Comparison of ENCODE assay signal across 17 cellular contexts in genomic region chr16:70473446-70474319, GRCh38. TPM values are rescaled to one million over a fixed set of nuclear protein-coding genes. Genes with fewer than 3 reads are reported as not detected.
DNase-seq lines count a peak whose midpoint lies in the region; ATAC-seq and TF ChIP-seq lines count a peak whose summit lies in the region.
"Had no signal": no experiment of that assay in that cellular context is flagged by ENCODE, and none has a peak within 500 bp of the region (broad histone marks: within the 10 kb centered on the region; RNA-seq: fewer than 3 reads in every experiment).

No MANE protein-coding gene starts in this region.

- TF ChIP-seq CTCF in GM12865 (IDR thresholded peaks at IDR 0.05; ENCODE audit: insufficient read depth, low read depth, low read length, missing control alignments) = peak; percentile 16
- peak; percentile 37; the same call in 1 of the 2 replicates for TF ChIP-seq CTCF in OCI-LY7 (conservative IDR thresholded peaks at IDR 0.05; ENCODE audit: low read length)
- TF ChIP-seq CTCF in epithelial cell of proximal tubule (conservative IDR thresholded peaks at IDR 0.05; ENCODE audit: low read depth, low read length) = peak; percentile 16
- no peak for TF ChIP-seq CTCF in stomach (IDR thresholded peaks at IDR 0.05)

- CTCF ChIA-PET in OCI-LY7 (lab: Charles Lee; ENCODE audit: unreplicated experiment) = no interaction called here

- POLR2A ChIA-PET in OCI-LY7 (lab: Charles Lee) = no interaction called here

- H3K79me2 ChIP-seq in OCI-LY7 (ENCODE audit: insufficient read depth, low read depth, low read length) = no peaks in the 10 kb centered on the region

- 88 to 96% (median 93%) methylated on average over 19 to 21 of the region's 21 CpGs for WGBS in stomach, 5 donors

- ATAC-seq in GM19035 (IDR thresholded peaks at IDR 0.05; ENCODE audit: unreplicated experiment) (no peak), HG02759 (IDR thresholded peaks at IDR 0.05; ENCODE audit: unreplicated experiment) (no peak), GM18502 (IDR thresholded peaks at IDR 0.05; ENCODE audit: poor library complexity, unreplicated experiment) (no peak)
- ATAC-seq: GM23338, lower lobe of right lung, natural killer cell had no signal

- H2AFZ ChIP-seq in OCI-LY7 (ENCODE audit: low read length) = no peak overlapping the region
- H2AFZ ChIP-seq: GM23338, PC-9 had no signal

- H3K9me3 ChIP-seq in BLaER1 treated with 17β-estradiol and CSF1 and Interleukin-3, amounts not matched to agents 10 nM and 100 nM (replicated peaks in 1 of 11) = no peaks in the 10 kb centered on the region
- H3K9me3 ChIP-seq in OCI-LY7 (ENCODE audit: low read length) (no peaks in the 10 kb centered on the region), stomach (no peaks in the 10 kb centered on the region)
- H3K9me3 ChIP-seq: lower lobe of right lung had no signal

- no TSS peak for BruUV-seq in OCI-LY7 (replicated peaks; lab: Mats Ljungman, UMichigan)

- H3K4me3 ChIP-seq in BLaER1 treated with 17β-estradiol and CSF1 and Interleukin-3, amounts not matched to agents 10 nM and 100 nM = no peak overlapping the region
- no peak overlapping the region for H3K4me3 ChIP-seq in GM12865 (ENCODE audit: low read depth, low read length)
- no peak overlapping the region for H3K4me3 ChIP-seq in OCI-LY7 (ENCODE audit: low read depth, low read length, poor library complexity, severe bottlenecking)
- H3K4me3 ChIP-seq in epithelial cell of proximal tubule (ENCODE audit: low read depth, low read length) = no peak overlapping the region
- H3K4me3 ChIP-seq in stomach = no peak overlapping the region
- H3K4me3 ChIP-seq: GM23338, lower lobe of right lung, PC-9 had no signal

- peak overlapping the region in 3 of 11 experiments; percentile 38 to 52 (median 50); a peak in 2 of 22 replicates for H3K9ac ChIP-seq in BLaER1 treated with 17β-estradiol and CSF1 and Interleukin-3, amounts not matched to agents 10 nM and 100 nM

- H4K20me1 ChIP-seq in BLaER1 treated with 17β-estradiol and CSF1 and Interleukin-3, amounts not matched to agents 10 nM and 100 nM = peaks cover 0 to 60% (median 0%) of the 10 kb centered on the region in 11 experiments; a peak in 6 of 22 replicates
- no peaks in the 10 kb centered on the region for H4K20me1 ChIP-seq in OCI-LY7 (ENCODE audit: insufficient read depth, low read length)

- peak overlapping the region in 9 of 11 experiments; percentile 44 to 78 (median 57); a peak in 17 of 22 replicates for H3K4me2 ChIP-seq in BLaER1 treated with 17β-estradiol and CSF1 and Interleukin-3, amounts not matched to agents 10 nM and 100 nM
- H3K4me2 ChIP-seq in OCI-LY7 (ENCODE audit: low read length) = no peak overlapping the region
- H3K4me2 ChIP-seq: GM23338, PC-9 had no signal

- peaks cover 17 to 45% (median 23%) of the 10 kb centered on the region in 10 experiments for H3K4me1 ChIP-seq in BLaER1 treated with 17β-estradiol and CSF1 and Interleukin-3, amounts not matched to agents 10 nM and 100 nM
- H3K4me1 ChIP-seq in OCI-LY7 (ENCODE audit: insufficient read depth, low read length, poor library complexity, severe bottlenecking) (no peaks in the 10 kb centered on the region), stomach (peaks cover 0 to 10% (median 9%) of the 10 kb centered on the region in 4 donors)

- TF ChIP-seq POLR2A in stomach (IDR thresholded peaks at IDR 0.05) = no peak

- DNase-seq in GM12865 (ENCODE audit: low read depth) (peak; percentile 36), OCI-LY7 (ENCODE audit: low spot score) (peak; percentile 40), epithelial cell of proximal tubule (ENCODE audit: low read depth) (no peak), stomach (no peak)
- DNase-seq: activated T-cell treated with anti-CD3 and anti-CD28 coated beads, Interleukin-2, amount 50 U/mL, for 48 hours; CD4-positive, alpha-beta T cell; lower lobe of right lung; natural killer cell; NCI-H345; PC-9; stimulated activated CD4-positive, alpha-beta T cell treated with anti-CD3 and anti-CD28 coated beads, Interleukin-2, amount 100 ng/mL, for 48 hours; SW 1271 had no signal

- H3K27me3 ChIP-seq in BLaER1 treated with 17β-estradiol and CSF1 and Interleukin-3, amounts not matched to agents 10 nM and 100 nM = peaks cover 0 to 11% (median 0%) of the 10 kb centered on the region in 11 experiments; a peak in 2 of 22 replicates
- no peaks in the 10 kb centered on the region for H3K27me3 ChIP-seq in stomach

- H3K27ac ChIP-seq in BLaER1 treated with 17β-estradiol and CSF1 and Interleukin-3, amounts not matched to agents 10 nM and 100 nM = no peak overlapping the region
- no peak overlapping the region for H3K27ac ChIP-seq in OCI-LY7 (ENCODE audit: low read depth, low read length, poor library complexity, severe bottlenecking)
- no peak overlapping the region for H3K27ac ChIP-seq in stomach
- H3K27ac ChIP-seq: lower lobe of right lung, PC-9 had no signal

- TF ChIP-seq EP300 in stomach (IDR thresholded peaks at IDR 0.05) = no peak

- no peaks in the 10 kb centered on the region for H3K9me2 ChIP-seq in OCI-LY7 (ENCODE audit: insufficient read depth, low read length)

- peaks cover 0 to 31% (median 10%) of the 10 kb centered on the region in 11 experiments; a peak in 17 of 22 replicates for H3K36me3 ChIP-seq in BLaER1 treated with 17β-estradiol and CSF1 and Interleukin-3, amounts not matched to agents 10 nM and 100 nM
- H3K36me3 ChIP-seq in OCI-LY7 (ENCODE audit: insufficient read depth, low read length) (peaks cover 7% of the 10 kb centered on the region; the same call in 1 of the 2 replicates), stomach (peaks cover 11 to 82% (median 74%) of the 10 kb centered on the region in 4 donors)

- intact Hi-C loops in OCI-LY7 (cut with micrococcal nuclease; ENCODE audit: unreplicated experiment) (loop anchor here (5.0 kb wide), 1 partner anchor 91 kb away; no protein-coding TSS in a partner anchor), stomach (cut with DNase I; ENCODE audit: low total_unique reads) (no loop called here)

RNA-seq across cellular contexts. Expression of gene FCSK, which starts 19.3 kb away (rescaled TPM):
- total RNA-seq in OCI-LY7 (2014; rRNA removed; shearing (Covaris generic)) = 6.8 and 7.4 TPM in 2 replicates
- total RNA-seq in OCI-LY7 (2022) (14.2 and 14.3 TPM in 2 replicates), epithelial cell of proximal tubule (13.3 and 21.8 TPM in 2 replicates), stomach (10 to 100 TPM in 4 of 5 donors, 1 to 10 TPM in 1; 5.8 to 92.7 (median 43.3) TPM)
- 10 to 100 TPM in 1 of 3 donors, 1 to 10 TPM in 2; 7.7 to 11.8 (median 9.8) TPM for polyA plus RNA-seq in stomach

RNA-seq across cellular contexts. Expression of gene ST3GAL2, which starts 34.8 kb away (rescaled TPM):
- 42.6 and 44.6 TPM in 2 replicates for total RNA-seq in OCI-LY7 (2014; rRNA removed; shearing (Covaris generic))
- 48.5 and 61.0 TPM in 2 replicates for total RNA-seq in OCI-LY7 (2022)
- total RNA-seq in epithelial cell of proximal tubule = 23.3 and 28.6 TPM in 2 replicates
- total RNA-seq in stomach = 10 to 100 TPM in 4 of 5 donors, 1 to 10 TPM in 1; 7.7 to 51.3 (median 17.4) TPM
- polyA plus RNA-seq in stomach = 1 to 10 TPM; 2.6 to 5.9 (median 3.2) TPM

RNA-seq across cellular contexts. Expression of gene COG4, which starts 49.7 kb away (rescaled TPM):
- 41.9 and 48.8 TPM in 2 replicates for total RNA-seq in OCI-LY7 (2014; rRNA removed; shearing (Covaris generic))
- 91.6 and 100 TPM in 2 replicates for total RNA-seq in OCI-LY7 (2022)
- 49.5 and 57.6 TPM in 2 replicates for total RNA-seq in epithelial cell of proximal tubule
- 100 to 1,000 TPM in 1 of 5 donors, 10 to 100 TPM in 4; 10.7 to 127 (median 86.9) TPM for total RNA-seq in stomach
- polyA plus RNA-seq in stomach = 10 to 100 TPM; 26.6 to 44.6 (median 30.3) TPM

RNA-seq across cellular contexts. Expression of gene SF3B3, which starts 49.9 kb away (rescaled TPM):
- total RNA-seq in OCI-LY7 (2014; rRNA removed; shearing (Covaris generic)) = 140 and 195 TPM in 2 replicates
- total RNA-seq in OCI-LY7 (2022) (406 and 441 TPM in 2 replicates), epithelial cell of proximal tubule (65.9 and 168 TPM in 2 replicates), stomach (100 to 1,000 TPM in 3 of 5 donors, 10 to 100 TPM in 2; 59.1 to 141 (median 106) TPM)
- polyA plus RNA-seq in stomach = 10 to 100 TPM; 30.8 to 82.4 (median 39.4) TPM

Comparison
In these comparisons a context has a peak if more than half of its experiments do, and no peak if none do; other contexts are left out.
1. DNase-seq: peak in GM12865 (single experiment) and OCI-LY7 (single experiment); none in epithelial cell of proximal tubule (single experiment) and stomach (single experiment).
2. CTCF ChIP-seq: peak in GM12865 (single experiment), OCI-LY7 (single experiment) and epithelial cell of proximal tubule (single experiment); none in stomach (0 of 7).